ENCODE assay signal across 9 cellular contexts in genomic region chr12:948238-948637, GRCh38. TPM values are rescaled to one million over a fixed set of nuclear protein-coding genes. Genes with fewer than 3 reads are reported as not detected.
A peak's percentile ranks its signal among the peaks of the same experiment; 100 is the strongest.
DNase-seq lines count a peak whose midpoint lies in the region; ATAC-seq and TF ChIP-seq lines count a peak whose summit lies in the region.
"Had no signal": no experiment of that assay in that cellular context is flagged by ENCODE, and none has a peak within 500 bp of the region (broad histone marks: within the 10 kb centered on the region; RNA-seq: fewer than 3 reads in every experiment).

No MANE protein-coding gene starts in this region.

- peak overlapping the region; percentile 75 for H3K4me3 ChIP-seq in BJ (ENCODE audit: low read depth, low read length)
- peak overlapping the region; percentile 97 for H3K4me3 ChIP-seq in LNCaP clone FGC (ENCODE audit: low read depth, low read length)
- H3K4me3 ChIP-seq in coronary artery, result peak overlapping the region; percentile 93
- no peak overlapping the region for H3K4me3 ChIP-seq in naive thymus-derived CD4-positive, alpha-beta T cell (ENCODE audit: low read length)

- peaks cover 0 to 20% (median 0%) of the 10 kb centered on the region in 5 donors for H3K36me3 Mint-ChIP-seq in naive thymus-derived CD4-positive, alpha-beta T cell

- CTCF ChIA-PET in BJ (lab: Yijun Ruan, JAX), result interaction anchor here (1.5 to 1.8 kb wide), 2 partner anchors 12 to 635 kb away, joined by 7 to 8 read pairs; no protein-coding TSS in a partner anchor
- CTCF ChIA-PET in naive thymus-derived CD4-positive, alpha-beta T cell (lab: Charles Lee), result interaction anchor here (0.6 to 2.0 kb wide), 3 partner anchors 197 to 379 kb away, joined by 6 to 11 read pairs (median 7); no protein-coding TSS in a partner anchor

- peaks cover 0 to 3% of the 10 kb centered on the region in 2 donors for H3K4me1 ChIP-seq in naive thymus-derived CD4-positive, alpha-beta T cell (ENCODE audit: control insufficient read depth in 2 of 2, insufficient read depth in 2 of 2, low read length in 2 of 2)

- TF ChIP-seq CTCF in BJ (IDR thresholded peaks at IDR 0.05; ENCODE audit: insufficient read depth, low read depth, low read length) (no peak), LNCaP clone FGC (IDR thresholded peaks at IDR 0.05; ENCODE audit: control insufficient read depth, extremely low read depth, insufficient read depth) (no peak), coronary artery (IDR thresholded peaks at IDR 0.05) (no peak)

- H3K9me3 ChIP-seq in naive thymus-derived CD4-positive, alpha-beta T cell (ENCODE audit: control insufficient read depth in 2 of 3, low read length in 3 of 3), result no peaks in the 10 kb centered on the region

- H3K27ac Mint-ChIP-seq in naive thymus-derived CD4-positive, alpha-beta T cell, result peak overlapping the region; percentile 12 to 96 (median 73)

- H3K27me3 Mint-ChIP-seq in naive thymus-derived CD4-positive, alpha-beta T cell, result peaks cover 0 to 4% (median 0%) of the 10 kb centered on the region in 5 donors

- POLR2A ChIA-PET in BJ (lab: Charles Lee), result no interaction called here
- POLR2A ChIA-PET in naive thymus-derived CD4-positive, alpha-beta T cell (lab: Charles Lee), result interaction anchor here (0.6 to 2.0 kb wide), 2 partner anchors 43 to 478 kb away, joined by 3 to 6 read pairs; partner anchors contain the start of gene ERC1

- intact Hi-C loops in naive thymus-derived CD4-positive, alpha-beta T cell (cut with micrococcal nuclease), result loop anchor here (2.0 to 5.0 kb wide), 7 partner anchors 13 to 744 kb away; partner anchors contain the start of genes ADIPOR2 (in 1 of the 2) and CCDC77 (in 1 of the 2)

- H3K4me3 Mint-ChIP-seq in naive thymus-derived CD4-positive, alpha-beta T cell, result peak overlapping the region; percentile 52 to 98 (median 93)

- DNase-seq in BJ (ENCODE audit: low read depth) (no peak), LNCaP clone FGC (ENCODE audit: low read depth) (no peak), coronary artery (ENCODE audit: low spot score) (no peak), NCI-H2107 (lab: John Stamatoyannopoulos, UW) (no peak), NCI-H2171 (lab: John Stamatoyannopoulos, UW) (no peak), NCI-H2029 treated with DMSO at 0.1 percent for 48 hours (lab: John Stamatoyannopoulos, UW) (no peak)
- no peak for DNase-seq in naive thymus-derived CD4-positive, alpha-beta T cell
- DNase-seq in activated CD8-positive, alpha-beta memory T cell treated with anti-CD3 and anti-CD28 coated beads, Interleukin-2, amount 50 U/mL, for 4 hours, result no peak
- DNase-seq: KG1 had no signal

- H3K27me3 ChIP-seq in BJ (ENCODE audit: control insufficient read depth, insufficient read depth, low read length), result no peaks in the 10 kb centered on the region
- no peaks in the 10 kb centered on the region for H3K27me3 ChIP-seq in naive thymus-derived CD4-positive, alpha-beta T cell (ENCODE audit: control insufficient read depth in 2 of 2, insufficient read depth in 2 of 2, low read length in 2 of 2)

- H3K9me3 Mint-ChIP-seq in naive thymus-derived CD4-positive, alpha-beta T cell, result peaks cover 0 to 5% (median 0%) of the 10 kb centered on the region in 11 donors

- ATAC-seq in naive thymus-derived CD4-positive, alpha-beta T cell, result no peak

- peak overlapping the region in 1 of 2 donors; percentile 95 for H3K27ac ChIP-seq in coronary artery
- H3K27ac ChIP-seq in naive thymus-derived CD4-positive, alpha-beta T cell (ENCODE audit: low read depth, low read length), result no peak overlapping the region

- H3K4me1 Mint-ChIP-seq in naive thymus-derived CD4-positive, alpha-beta T cell, result peaks cover 29 to 46% (median 41%) of the 10 kb centered on the region in 7 donors

- no peaks in the 10 kb centered on the region for H3K36me3 ChIP-seq in BJ (ENCODE audit: control insufficient read depth, insufficient read depth, low read length)
- peaks cover 0 to 6% (median 0%) of the 10 kb centered on the region in 3 experiments for H3K36me3 ChIP-seq in naive thymus-derived CD4-positive, alpha-beta T cell (ENCODE audit: control insufficient read depth in 2 of 3, insufficient read depth in 3 of 3, low read length in 3 of 3)

RNA-seq across cellular contexts. Expression of gene RAD52, which starts 1.3 kb away (rescaled TPM):
- polyA plus RNA-seq in BJ (2011; rRNA removed), result 13.1 and 15.3 TPM in 2 replicates
- 12.0 and 14.4 TPM in 2 replicates for polyA minus RNA-seq in BJ (2011; rRNA and poly(A)+ RNA removed)
- total RNA-seq in naive thymus-derived CD4-positive, alpha-beta T cell, result 10 to 100 TPM; 11.0 to 34.9 (median 18.3) TPM
- polyA plus RNA-seq in naive thymus-derived CD4-positive, alpha-beta T cell, result 1 to 10 TPM; 2.8 to 4.7 TPM

RNA-seq across cellular contexts. Expression of gene ERC1, which starts 42.8 kb away (rescaled TPM):
- polyA plus RNA-seq in BJ (2011; rRNA removed), result 14.5 and 18.5 TPM in 2 replicates
- polyA minus RNA-seq in BJ (2011; rRNA and poly(A)+ RNA removed), result 50.5 and 51.7 TPM in 2 replicates
- 10 to 100 TPM; 48.6 to 62.0 (median 52.4) TPM for total RNA-seq in naive thymus-derived CD4-positive, alpha-beta T cell
- polyA plus RNA-seq in naive thymus-derived CD4-positive, alpha-beta T cell, result 10 to 100 TPM; 15.9 to 23.1 TPM
